In the genomic region with DNA sequence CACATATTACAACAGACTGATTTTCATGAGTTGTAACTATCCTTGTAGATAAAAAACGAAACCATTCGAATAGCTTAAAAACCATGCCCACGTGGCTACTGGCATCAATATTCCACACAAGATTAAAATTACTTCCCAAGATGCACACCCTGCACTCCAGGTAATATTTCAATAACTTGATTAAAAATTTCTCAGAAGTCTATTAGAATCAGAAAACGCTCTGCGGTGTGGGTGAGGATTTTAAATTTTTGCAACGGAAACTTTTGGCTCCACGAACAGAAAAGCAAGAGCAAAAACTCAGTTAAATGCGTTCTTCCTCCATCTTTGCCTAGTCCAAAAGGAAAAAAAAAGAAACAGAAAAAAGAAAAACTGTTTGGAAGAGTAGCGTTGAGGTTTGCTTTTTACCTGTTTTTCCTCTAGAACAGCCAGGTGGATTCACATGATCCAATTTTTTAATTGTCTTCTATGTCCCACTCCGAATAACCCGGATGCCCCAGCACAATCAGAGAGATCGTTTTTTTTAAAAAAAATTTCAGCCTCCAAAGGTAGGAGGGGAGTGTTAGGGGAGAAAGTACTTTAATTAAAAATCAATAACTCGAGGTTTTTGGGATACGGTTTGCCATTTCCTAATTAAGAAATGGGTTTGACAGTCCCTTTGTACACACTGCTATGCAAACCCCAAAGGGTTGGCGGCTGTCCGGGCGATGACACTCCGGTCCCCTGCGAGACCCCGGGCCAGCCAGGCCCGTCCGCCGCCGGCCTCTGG, we compare ENCODE assay signal across 8 cellular contexts. TPM values are rescaled to one million over a fixed set of nuclear protein-coding genes. Genes with fewer than 3 reads are reported as not detected.
A peak's percentile ranks its signal among the peaks of the same experiment; 100 is the strongest.
DNase-seq lines count a peak whose midpoint lies in the region; ATAC-seq, FAIRE-seq and TF ChIP-seq lines count a peak whose summit lies in the region.

No MANE protein-coding gene starts in this region.

- TF ChIP-seq POLR2A in IMR-90 (IDR thresholded peaks at IDR 0.05; ENCODE audit: low read depth, low read length): no peak
- TF ChIP-seq POLR2A in GM12878 (IDR thresholded peaks at IDR 0.05; ENCODE audit: low read depth, low read length): no peak
- no peak for TF ChIP-seq POLR2A in suprapubic skin (IDR thresholded peaks at IDR 0.05)

- FAIRE-seq in GM12878 (lab: Jason Lieb, UNC): no peak

- H3K4me1 ChIP-seq in BLaER1: peaks cover 44% of the 10 kb centered on the region
- peaks cover 7% of the 10 kb centered on the region for H3K4me1 ChIP-seq in IMR-90 (ENCODE audit: control insufficient read depth, insufficient read depth, low read length)
- H3K4me1 ChIP-seq in GM12878 (ENCODE audit: control insufficient read depth, insufficient read depth, low read length): no peaks in the 10 kb centered on the region; the same call in 1 of the 2 replicates
- peaks cover 45% of the 10 kb centered on the region for H3K4me1 ChIP-seq in suprapubic skin

- TF ChIP-seq EP300 in GM12878 (IDR thresholded peaks at IDR 0.05; ENCODE audit: borderline replicate concordance in 1 of 2, control insufficient read depth in 1 of 2, low read depth in 2 of 2, low read length in 2 of 2) (no peak), suprapubic skin (IDR thresholded peaks at IDR 0.05) (no peak)

- H3K4me2 ChIP-seq in BLaER1: peak overlapping the region; percentile 93
- H3K4me2 ChIP-seq in IMR-90 (ENCODE audit: low read depth, low read length): peak overlapping the region; percentile 96
- H3K4me2 ChIP-seq in GM12878 (ENCODE audit: control insufficient read depth, insufficient read depth): peak overlapping the region; percentile 73

- peak overlapping the region; percentile 89; the same call in 2 of the 3 replicates for H2BK15ac ChIP-seq in IMR-90 (ENCODE audit: low read depth, low read length)

- RAD21 ChIA-PET in GM12878 (lab: Charles Lee; ENCODE audit: unreplicated experiment): interaction anchor here (0.6 to 2.6 kb wide), 14 partner anchors 20 to 177 kb away, joined by 3 to 50 read pairs (median 3); partner anchors contain the start of gene CYB5B

- H3K4me3 ChIP-seq in BLaER1 (peak overlapping the region; percentile 98), IMR-90 (ENCODE audit: insufficient read depth, low read depth, low read length) (peak overlapping the region; percentile 86), GM12878 (peak overlapping the region; percentile 61), suprapubic skin (peak overlapping the region; percentile 89)

- H4K91ac ChIP-seq in IMR-90 (ENCODE audit: insufficient read depth, low read depth, low read length): peak overlapping the region; percentile 80

- POLR2A ChIA-PET in IMR-90 (lab: Charles Lee; ENCODE audit: unreplicated experiment): interaction anchor here (0.6 kb wide), 1 partner anchor 88 kb away, joined by 3 read pairs; no protein-coding TSS in a partner anchor
- POLR2A ChIA-PET in GM12878 (lab: Charles Lee): interaction anchor here (0.5 to 2.2 kb wide), 7 partner anchors 28 to 1247 kb away, joined by 3 to 17 read pairs (median 6); partner anchors contain the start of gene NOB1

- intact Hi-C loops in IMR-90 (cut with micrococcal nuclease): loop anchor here (1.0 to 5.0 kb wide), 4 partner anchors 33 to 169 kb away; no protein-coding TSS in a partner anchor
- intact Hi-C loops in GM12878 (cut with micrococcal nuclease; ENCODE audit: unreplicated experiment): loop anchor here (1.0 to 10.0 kb wide), 6 partner anchors 34 to 870 kb away; partner anchors contain the start of genes CYB5B and ST3GAL2

- H3K9me3 ChIP-seq in BLaER1 (no peaks in the 10 kb centered on the region), IMR-90 (ENCODE audit: control insufficient read depth, insufficient read depth, low read length) (no peaks in the 10 kb centered on the region), GM12878 (replicated peaks; ENCODE audit: control insufficient read depth, insufficient read depth, low read length) (no peaks in the 10 kb centered on the region), suprapubic skin (no peaks in the 10 kb centered on the region)

- SMC1A ChIA-PET in GM12878 (lab: Charles Lee; ENCODE audit: uncharacterized antibody, unreplicated experiment): interaction anchor here (0.7 to 2.6 kb wide), 26 partner anchors 10 to 168 kb away, joined by 3 to 40 read pairs (median 4); partner anchors contain the start of gene CYB5B

- H3K9ac ChIP-seq in BLaER1: peak overlapping the region; percentile 89
- H3K9ac ChIP-seq in IMR-90 (ENCODE audit: low read depth, low read length): peak overlapping the region; percentile 96
- peak overlapping the region; percentile 94 for H3K9ac ChIP-seq in GM12878 (ENCODE audit: control insufficient read depth, insufficient read depth, low read length)

- peak overlapping the region; percentile 74 for H2BK120ac ChIP-seq in IMR-90 (ENCODE audit: low read depth, low read length)

- peak overlapping the region; percentile 97 for H2AK9ac ChIP-seq in IMR-90 (replicated peaks; ENCODE audit: low read depth, low read length, poor library complexity)

- peak overlapping the region; percentile 89 to 94 for H4K8ac ChIP-seq in IMR-90 (ENCODE audit: low read depth in 2 of 2, low read length in 2 of 2)

- BruUV-seq in IMR-90 (replicated peaks; lab: Mats Ljungman, UMichigan): no TSS peak
- BruUV-seq in GM12878 (replicated peaks; lab: Mats Ljungman, UMichigan): TSS peak; percentile 91

- H3K14ac ChIP-seq in IMR-90 (replicated peaks; ENCODE audit: low read depth, low read length): peak overlapping the region; percentile 83

- WGBS in IMR-90 (ENCODE audit: extremely low coverage in 2 of 2, insufficient read length in 1 of 2), 2 experiments: no CpG with 5 or more reads among the region's 24 CpGs
- WGBS in GM12878 (ENCODE audit: insufficient coverage, insufficient replicate concordance, low lambda C conversion rate, missing lambda C conversion rate): under 1% methylated on average over 24 of the region's 24 CpGs
- WGBS in suprapubic skin: 5% methylated on average over 23 of the region's 24 CpGs

- ATAC-seq in IMR-90 (ENCODE audit: low read depth) (no peak), GM12878 (no peak), left lobe of liver (peak; percentile 56), HG03354 (IDR thresholded peaks at IDR 0.05; ENCODE audit: poor library complexity, severe bottlenecking, unreplicated experiment) (no peak)

- H3K23ac ChIP-seq in IMR-90 (ENCODE audit: low read depth, low read length): peak overlapping the region; percentile 92

- H3K18ac ChIP-seq in IMR-90 (ENCODE audit: low read depth, low read length): peak overlapping the region; percentile 69

- dilution Hi-C loops in IMR-90 (cut with HindIII; ENCODE audit: low sequenced_read_pairs, unreplicated experiment): no loop called here

- TF ChIP-seq RAD21 in IMR-90 (IDR thresholded peaks at IDR 0.05; ENCODE audit: low read length) (no peak), GM12878 (IDR thresholded peaks at IDR 0.05; ENCODE audit: insufficient read depth, low read depth, low read length) (no peak)

- H2BK20ac ChIP-seq in IMR-90 (ENCODE audit: low read depth, low read length): peak overlapping the region; percentile 34; the same call in 1 of the 2 replicates

- H3K79me1 ChIP-seq in IMR-90 (ENCODE audit: low read depth in 1 of 2, low read length in 2 of 2): peaks cover 0 to 34% of the 10 kb centered on the region in 2 experiments; a peak in 2 of 4 replicates

- H4K20me1 ChIP-seq in BLaER1 (peaks cover 26% of the 10 kb centered on the region), IMR-90 (ENCODE audit: insufficient read depth, low read length) (peaks cover 27% of the 10 kb centered on the region; the same call in 1 of the 2 replicates), GM12878 (ENCODE audit: control insufficient read depth, insufficient read depth) (no peaks in the 10 kb centered on the region)

- H2AFZ ChIP-seq in IMR-90 (replicated peaks; ENCODE audit: low read length, poor library complexity) (peak overlapping the region; percentile 92), GM12878 (ENCODE audit: control insufficient read depth, low read depth, low read length) (no peak overlapping the region)

- H3K27ac ChIP-seq in BLaER1 (peak overlapping the region; percentile 93), IMR-90 (ENCODE audit: insufficient read depth, low read length) (peak overlapping the region; percentile 91), GM12878 (ENCODE audit: control insufficient read depth, insufficient read depth) (peak overlapping the region; percentile 96), suprapubic skin (peak overlapping the region; percentile 99)

- H4K5ac ChIP-seq in IMR-90 (ENCODE audit: low read depth, low read length): peak overlapping the region; percentile 81

- peak overlapping the region; percentile 86 for H3K56ac ChIP-seq in IMR-90 (ENCODE audit: extremely low read depth, insufficient read depth, low read length)

- peaks cover 54% of the 10 kb centered on the region for H3K79me2 ChIP-seq in GM12878 (ENCODE audit: control insufficient read depth, insufficient read depth, low read length)

- in situ Hi-C loops in IMR-90 (cut with MboI; ENCODE audit: low sequenced_read_pairs): no loop called here
- in situ Hi-C loops in GM12878 (cut with MboI): no loop called here

- no peak for DNase-seq in IMR-90
- no peak for DNase-seq in GM12878 (ENCODE audit: low read depth, low spot score)
- no peak for DNase-seq in left lobe of liver (ENCODE audit: low spot score)
- DNase-seq in suprapubic skin (ENCODE audit: low spot score in 2 of 2): no peak
- no peak for DNase-seq in NOMO-1 treated with dmso at 0.1 percent for 144 hours (lab: John Stamatoyannopoulos, UW; ENCODE audit: unreplicated experiment)
- DNase-seq in NCI-H2029 treated with DMSO at 0.1 percent for 48 hours (lab: John Stamatoyannopoulos, UW): no peak

- peak overlapping the region; percentile 94 for H2BK5ac ChIP-seq in IMR-90 (ENCODE audit: low read depth, low read length, poor library complexity, severe bottlenecking)

- CTCF ChIA-PET in IMR-90 (lab: Yijun Ruan, JAX): no interaction called here
- CTCF ChIA-PET in GM12878 (lab: Yijun Ruan, JAX): interaction anchor here (1.2 to 2.6 kb wide), 9 partner anchors 10 to 223 kb away, joined by 3 to 39 read pairs (median 4); partner anchors contain the start of gene NOB1

- H2AK5ac ChIP-seq in IMR-90 (ENCODE audit: low read depth, low read length): peak overlapping the region; percentile 68

- H3K36me3 ChIP-seq in BLaER1 (no peaks in the 10 kb centered on the region), IMR-90 (ENCODE audit: control insufficient read depth, insufficient read depth, low read length) (peaks cover 3% of the 10 kb centered on the region; the same call in 1 of the 2 replicates), GM12878 (ENCODE audit: control insufficient read depth in 2 of 2, insufficient read depth in 2 of 2, low read length in 1 of 2) (no peaks in the 10 kb centered on the region), suprapubic skin (no peaks in the 10 kb centered on the region)

- H3K27me3 ChIP-seq in BLaER1 (no peaks in the 10 kb centered on the region), IMR-90 (ENCODE audit: control insufficient read depth, insufficient read depth, low read length) (no peaks in the 10 kb centered on the region), GM12878 (replicated peaks in 1 of 2; ENCODE audit: control insufficient read depth in 2 of 2, insufficient read depth in 2 of 2, low read length in 1 of 2) (no peaks in the 10 kb centered on the region), suprapubic skin (no peaks in the 10 kb centered on the region)

- peak overlapping the region; percentile 91 for H3K4ac ChIP-seq in IMR-90 (ENCODE audit: low read depth, low read length)

- no peaks in the 10 kb centered on the region for H3K9me1 ChIP-seq in IMR-90 (ENCODE audit: insufficient read depth, low read length)

- TF ChIP-seq CTCF in IMR-90 (conservative IDR thresholded peaks at IDR 0.05; ENCODE audit: low read depth, low read length) (no peak), GM12878 (IDR thresholded peaks at IDR 0.05 in 2 of 3, conservative IDR thresholded peaks at IDR 0.05 in 1 of 3; ENCODE audit: control insufficient read depth in 2 of 3, extremely low read depth in 1 of 3, insufficient read depth in 1 of 3, low read depth in 3 of 3, low read length in 3 of 3) (no peak), suprapubic skin (IDR thresholded peaks at IDR 0.05) (no peak)

RNA-seq across cellular contexts. Expression of gene NFAT5, which starts 0.7 kb away (rescaled TPM):
- total RNA-seq in IMR-90 (2012; rRNA removed) (16.9 and 20.1 TPM in 2 replicates), GM12878 (2014; rRNA removed) (12.9 and 14.2 TPM in 2 replicates), GM12878 (2014; rRNA removed; fragmentation: Illumina TruSeq; extraction: Trizol) (17.9 and 19.3 TPM in 2 replicates), GM12878 (2021) (17.8 and 21.4 TPM in 2 replicates), left lobe of liver (10.0 TPM), suprapubic skin (100 to 1,000 TPM in 1 of 4 donors, 10 to 100 TPM in 3; 67.7 to 146 (median 80.8) TPM)
- polyA plus RNA-seq in IMR-90 (2012; rRNA removed) (10.8 and 10.9 TPM in 2 replicates), GM12878 (2011; rRNA removed) (31.5 and 35.4 TPM in 2 replicates), GM12878 (2014; fragmentation: Illumina TruSeq; extraction: Trizol) (22.3 and 28.2 TPM in 2 replicates), GM12878 (2014; fragmentation: Nextera tagmentation; extraction: Ambion mirVana) (1 to 10 TPM in 1 of 2 experiments, under 1 TPM in 1; 0.58 to 1.9 TPM), GM12878 (2014; rRNA removed) (9.6 and 11.3 TPM in 2 replicates), GM12878 (2016; fragmentation: Nextera tagmentation; extraction: Ambion mirVana) (1 to 10 TPM; 5.2 to 5.5 TPM)
- 1.7 and 1.8 TPM in 2 replicates for polyA plus RNA-seq in IMR-90 (2012; cell fraction: cytosol; rRNA removed)
- polyA plus RNA-seq in IMR-90 (2012; cell fraction: nucleus; rRNA removed; ENCODE audit: low replicate concordance): 10.2 and 78.3 TPM in 2 replicates
- 196 and 208 TPM in 2 replicates for total RNA-seq in GM12878 (2013; cell fraction: nucleolus; rRNA removed)
- 5.0 TPM for polyA plus RNA-seq in GM12878 (2011; ENCODE audit: low read depth)
- 9.7 and 12.4 TPM in 2 replicates for polyA plus RNA-seq in GM12878 (2011; cell fraction: cytosol; rRNA removed)
- 40.6 and 48.0 TPM in 2 replicates for polyA plus RNA-seq in GM12878 (2011; cell fraction: nucleus; rRNA removed)
- polyA plus RNA-seq in GM12878 (2012): 7.0 and 8.6 TPM in 2 replicates
- 66.6 and 96.6 TPM in 2 replicates for polyA minus RNA-seq in GM12878 (2011; rRNA and poly(A)+ RNA removed)
- 19.8 and 23.2 TPM in 2 replicates for polyA minus RNA-seq in GM12878 (2011; cell fraction: cytosol; rRNA and poly(A)+ RNA removed)
- 37.4 and 55.7 TPM in 2 replicates for polyA minus RNA-seq in GM12878 (2011; cell fraction: nucleus; rRNA and poly(A)+ RNA removed)
